Comparison of ENCODE assay signal across 16 cellular contexts in genomic region chr14:72075649-72076334, GRCh38.
"Had no signal": no experiment of that assay in that cellular context is flagged by ENCODE, and none has a peak within 500 bp of the region (broad histone marks: within the 10 kb centered on the region; RNA-seq: fewer than 3 reads in every experiment).

No MANE protein-coding gene starts in this region.

- H3K36me3 ChIP-seq: ascending aorta, gastroesophageal sphincter, heart right ventricle, lower lobe of right lung, pancreas, thoracic aorta, upper lobe of right lung had no signal

- H3K36me3 Mint-ChIP-seq: stimulated activated effector memory CD8-positive, alpha-beta T cell treated with anti-CD3 and anti-CD28 coated beads, Interleukin-12 subunit alpha, Interleukin-12 subunit beta, amount 100 ng/mL, for 72 hours had no signal

- H3K27ac ChIP-seq: ascending aorta, gastroesophageal sphincter, heart right ventricle, lower lobe of right lung, pancreas, thoracic aorta, upper lobe of right lung had no signal

- H3K27ac Mint-ChIP-seq: activated naive CD4-positive, alpha-beta T cell treated with anti-CD3 and anti-CD28 coated beads for 36 hours; activated naive CD8-positive, alpha-beta T cell treated with anti-CD3 and anti-CD28 coated beads, Interleukin-2, amount 50 U/mL, for 24 hours; stimulated activated effector memory CD8-positive, alpha-beta T cell treated with anti-CD3 and anti-CD28 coated beads, Interleukin-12 subunit alpha, Interleukin-12 subunit beta, amount 100 ng/mL, for 72 hours; T-helper 17 cell had no signal

- ATAC-seq: activated naive CD8-positive, alpha-beta T cell treated with anti-CD3 and anti-CD28 coated beads, Interleukin-2, amount 50 U/mL, for 24 hours; gastroesophageal sphincter; heart right ventricle; lower lobe of right lung; pancreas; stimulated activated effector memory CD8-positive, alpha-beta T cell treated with anti-CD3 and anti-CD28 coated beads, Interleukin-12 subunit alpha, Interleukin-12 subunit beta, amount 100 ng/mL, for 72 hours; T-helper 17 cell; upper lobe of right lung had no signal

- H3K9me3 ChIP-seq: ascending aorta, gastroesophageal sphincter, heart right ventricle, lower lobe of right lung, pancreas, thoracic aorta, upper lobe of right lung had no signal

- H3K27me3 Mint-ChIP-seq: activated naive CD8-positive, alpha-beta T cell treated with anti-CD3 and anti-CD28 coated beads, Interleukin-2, amount 50 U/mL, for 24 hours had no signal

- H3K4me1 Mint-ChIP-seq: activated naive CD8-positive, alpha-beta T cell treated with anti-CD3 and anti-CD28 coated beads, Interleukin-2, amount 50 U/mL, for 24 hours; stimulated activated effector memory CD8-positive, alpha-beta T cell treated with anti-CD3 and anti-CD28 coated beads, Interleukin-12 subunit alpha, Interleukin-12 subunit beta, amount 100 ng/mL, for 72 hours; T-helper 17 cell had no signal

- H3K27me3 ChIP-seq: ascending aorta, gastroesophageal sphincter, heart right ventricle, pancreas, upper lobe of right lung had no signal

- DNase-seq: activated CD4-positive, alpha-beta T cell treated with anti-CD3 and anti-CD28 coated beads, Interleukin-2, amount 50 U/mL, for 4 hours; activated CD4-positive, CD25-positive, alpha-beta regulatory T cell; activated naive CD4-positive, alpha-beta T cell treated with anti-CD3 and anti-CD28 coated beads for 36 hours; activated naive CD8-positive, alpha-beta T cell treated with anti-CD3 and anti-CD28 coated beads, Interleukin-2, amount 50 U/mL, for 24 hours; activated T-cell treated with anti-CD3 and anti-CD28 coated beads for 4 hours; dermis blood vessel endothelial cell; heart right ventricle; lower lobe of right lung; midbrain; pancreas; T-helper 17 cell; upper lobe of right lung had no signal

- H3K4me1 ChIP-seq: ascending aorta, gastroesophageal sphincter, lower lobe of right lung, pancreas, upper lobe of right lung had no signal

- H3K9me3 Mint-ChIP-seq: activated naive CD4-positive, alpha-beta T cell treated with anti-CD3 and anti-CD28 coated beads for 36 hours; activated naive CD8-positive, alpha-beta T cell treated with anti-CD3 and anti-CD28 coated beads, Interleukin-2, amount 50 U/mL, for 24 hours; stimulated activated effector memory CD8-positive, alpha-beta T cell treated with anti-CD3 and anti-CD28 coated beads, Interleukin-12 subunit alpha, Interleukin-12 subunit beta, amount 100 ng/mL, for 72 hours had no signal

- H3K4me3 ChIP-seq: ascending aorta, gastroesophageal sphincter, heart right ventricle, lower lobe of right lung, pancreas, thoracic aorta, upper lobe of right lung had no signal

- H3K4me3 Mint-ChIP-seq: activated naive CD4-positive, alpha-beta T cell treated with anti-CD3 and anti-CD28 coated beads for 36 hours; activated naive CD8-positive, alpha-beta T cell treated with anti-CD3 and anti-CD28 coated beads, Interleukin-2, amount 50 U/mL, for 24 hours; stimulated activated effector memory CD8-positive, alpha-beta T cell treated with anti-CD3 and anti-CD28 coated beads, Interleukin-12 subunit alpha, Interleukin-12 subunit beta, amount 100 ng/mL, for 72 hours; T-helper 17 cell had no signal
